Comparison of ENCODE assay signal across 28 cellular contexts in the genomic region with DNA sequence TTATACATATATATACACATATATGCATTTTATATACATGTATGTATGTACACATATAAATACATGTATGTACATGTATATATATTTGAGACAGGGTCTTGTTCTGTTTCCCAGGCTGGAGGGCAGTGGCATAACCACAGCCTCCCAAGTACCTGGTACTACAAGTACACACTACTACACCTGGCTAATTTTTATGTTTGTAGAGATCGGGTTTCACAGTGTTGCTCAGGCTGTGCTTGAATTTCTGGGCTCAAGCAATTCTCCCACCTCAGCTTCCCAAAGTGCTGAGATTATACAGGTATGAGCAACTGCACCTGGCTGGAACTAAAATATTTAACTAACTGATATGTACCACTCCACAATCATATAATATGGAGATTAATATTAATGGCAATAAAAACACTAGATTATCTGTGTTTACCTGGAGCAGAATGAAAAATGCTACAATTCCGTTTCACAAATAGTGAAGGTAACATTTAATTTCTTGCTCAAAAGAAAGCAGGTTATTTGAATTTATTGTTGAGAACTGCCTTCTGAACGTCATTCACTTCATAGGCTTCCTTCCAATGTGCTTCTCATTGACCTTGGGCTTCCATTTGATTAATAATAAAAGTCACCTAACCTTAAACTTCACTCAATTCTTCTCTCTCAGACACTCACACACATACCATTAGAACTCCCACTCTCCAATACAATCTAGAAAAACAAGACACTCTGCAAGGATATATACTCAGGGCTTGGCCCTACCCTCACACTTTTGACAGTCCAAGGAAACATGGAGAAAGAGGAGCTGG. TPM values are rescaled to one million over a fixed set of nuclear protein-coding genes. Genes with fewer than 3 reads are reported as not detected.
DNase-seq lines count a peak whose midpoint lies in the region; ATAC-seq, FAIRE-seq and TF ChIP-seq lines count a peak whose summit lies in the region.
"Had no signal": no experiment of that assay in that cellular context is flagged by ENCODE, and none has a peak within 500 bp of the region (broad histone marks: within the 10 kb centered on the region; RNA-seq: fewer than 3 reads in every experiment).

No MANE protein-coding gene starts in this region.

- H3K4me3 ChIP-seq in GM23338 = no peak overlapping the region
- no peak overlapping the region for H3K4me3 ChIP-seq in kidney (ENCODE audit: low read length in 2 of 2)
- H3K4me3 ChIP-seq in CD8-positive, alpha-beta memory T cell (ENCODE audit: low read length) = no peak overlapping the region
- H3K4me3 ChIP-seq: GM23248, heart left ventricle, SJSA1, thoracic aorta had no signal

- no peak overlapping the region for H3K27ac ChIP-seq in GM23338 (ENCODE audit: low read depth)
- peak overlapping the region; percentile 28 to 37 for H3K27ac ChIP-seq in kidney (ENCODE audit: low read depth in 2 of 2, low read length in 2 of 2)
- H3K27ac ChIP-seq in CD8-positive, alpha-beta memory T cell (ENCODE audit: low read depth, low read length) = no peak overlapping the region
- H3K27ac ChIP-seq: epithelial cell of prostate, GM23248, heart left ventricle, SJSA1, thoracic aorta, VCaP had no signal

- CTCF ChIA-PET in CD8-positive, alpha-beta memory T cell (lab: Charles Lee) = no interaction called here

- H3K4me1 Mint-ChIP-seq in GM23338 = no peaks in the 10 kb centered on the region; the same call in 2 of the 3 replicates
- no peaks in the 10 kb centered on the region for H3K4me1 Mint-ChIP-seq in CD8-positive, alpha-beta memory T cell
- H3K4me1 Mint-ChIP-seq in progenitor cell of endocrine pancreas (ENCODE audit: low read depth) = peaks cover 10% of the 10 kb centered on the region

- H3F3A ChIP-seq in GM23338 (replicated peaks; ENCODE audit: low read depth) = no peaks in the 10 kb centered on the region

- DNase-seq in GM23338 (ENCODE audit: low spot score) = no peak
- peak; percentile 3 to 12 for DNase-seq in NCI-H1930 (lab: John Stamatoyannopoulos, UW)
- peak; percentile 69 to 72 for DNase-seq in NCI-H526 (lab: John Stamatoyannopoulos, UW)
- no peak for DNase-seq in kidney
- no peak for DNase-seq in CD8-positive, alpha-beta memory T cell
- DNase-seq in activated CD4-positive, alpha-beta T cell treated with anti-CD3 and anti-CD28 coated beads for 4 hours = no peak
- no peak for DNase-seq in progenitor cell of endocrine pancreas (ENCODE audit: low spot score, unreplicated experiment)
- DNase-seq: activated CD4-positive, alpha-beta T cell treated with anti-CD3 and anti-CD28 coated beads, Interleukin-2, amount 50 U/mL, for 1 hour; activated naive CD8-positive, alpha-beta T cell treated with anti-CD3 and anti-CD28 coated beads for 36 hours; DND-41; GM23248; heart left ventricle; Karpas-422; mesendoderm; NCI-H1694; occipital lobe; stimulated activated CD4-positive, alpha-beta T cell treated with anti-CD3 and anti-CD28 coated beads, Interleukin-2, amount 100 ng/mL, for 48 hours; stimulated activated naive CD4-positive, alpha-beta T cell; T-helper 2 cell had no signal

- H4K20me1 ChIP-seq in GM23338 (replicated peaks; ENCODE audit: insufficient read depth) = no peaks in the 10 kb centered on the region

- H3K4me1 ChIP-seq in GM23338 (ENCODE audit: insufficient read depth) (no peaks in the 10 kb centered on the region), kidney (ENCODE audit: control insufficient read depth in 1 of 2, insufficient read depth in 1 of 2, low read depth in 1 of 2, low read length in 2 of 2) (peaks cover 0 to 5% of the 10 kb centered on the region in 2 donors)
- H3K4me1 ChIP-seq in CD8-positive, alpha-beta memory T cell (ENCODE audit: insufficient read depth, low read length) = no peaks in the 10 kb centered on the region
- H3K4me1 ChIP-seq: heart left ventricle, SJSA1 had no signal

- H3K9ac ChIP-seq in kidney (ENCODE audit: low read length in 2 of 2) = no peak overlapping the region
- H3K9ac ChIP-seq: GM23248 had no signal

- H3K4me3 Mint-ChIP-seq in GM23338 (no peak overlapping the region), progenitor cell of endocrine pancreas (ENCODE audit: low read depth) (no peak overlapping the region)
- H3K4me3 Mint-ChIP-seq in CD8-positive, alpha-beta memory T cell = no peak overlapping the region
- H3K4me3 Mint-ChIP-seq: activated naive CD8-positive, alpha-beta T cell treated with anti-CD3 and anti-CD28 coated beads for 36 hours; CD14-positive monocyte had no signal

- H3K9me3 Mint-ChIP-seq in GM23338 (no peaks in the 10 kb centered on the region), progenitor cell of endocrine pancreas (ENCODE audit: low read depth) (no peaks in the 10 kb centered on the region)
- H3K9me3 Mint-ChIP-seq in CD8-positive, alpha-beta memory T cell = no peaks in the 10 kb centered on the region
- H3K9me3 Mint-ChIP-seq: activated naive CD8-positive, alpha-beta T cell treated with anti-CD3 and anti-CD28 coated beads for 36 hours had no signal

- no peak overlapping the region for H3K4me2 ChIP-seq in GM23338

- TF ChIP-seq CTCF in GM23338 (conservative IDR thresholded peaks at IDR 0.05; ENCODE audit: low read depth in 2 of 2) (no peak), kidney (IDR thresholded peaks at IDR 0.05; ENCODE audit: borderline replicate concordance, extremely low read depth, insufficient read depth) (no peak), progenitor cell of endocrine pancreas (IDR thresholded peaks at IDR 0.05; ENCODE audit: unreplicated experiment) (no peak)

- no peaks in the 10 kb centered on the region for H3K36me3 Mint-ChIP-seq in GM23338 (ENCODE audit: low read depth)
- H3K36me3 Mint-ChIP-seq in CD8-positive, alpha-beta memory T cell = no peaks in the 10 kb centered on the region
- H3K36me3 Mint-ChIP-seq in progenitor cell of endocrine pancreas (ENCODE audit: insufficient read depth) = no peaks in the 10 kb centered on the region
- H3K36me3 Mint-ChIP-seq: activated naive CD8-positive, alpha-beta T cell treated with anti-CD3 and anti-CD28 coated beads for 36 hours; CD14-positive monocyte had no signal

- no peaks in the 10 kb centered on the region for H3K27me3 ChIP-seq in GM23338 (ENCODE audit: insufficient read depth)
- no peaks in the 10 kb centered on the region for H3K27me3 ChIP-seq in CD8-positive, alpha-beta memory T cell (ENCODE audit: insufficient read depth, low read length, poor library complexity, severe bottlenecking)
- H3K27me3 ChIP-seq: SJSA1 had no signal

- H3K27me3 Mint-ChIP-seq in GM23338 (ENCODE audit: insufficient read depth, low read depth, poor library complexity) (no peaks in the 10 kb centered on the region), progenitor cell of endocrine pancreas (peaks cover 17% of the 10 kb centered on the region)
- H3K27me3 Mint-ChIP-seq in CD8-positive, alpha-beta memory T cell = peaks cover 0 to 6% of the 10 kb centered on the region in 2 donors

- peak overlapping the region; percentile 60; the same call in 1 of the 2 replicates for H2AFZ ChIP-seq in GM23338
- H2AFZ ChIP-seq: GM23248 had no signal

- no peaks in the 10 kb centered on the region for H3K9me3 ChIP-seq in kidney (ENCODE audit: control insufficient read depth in 1 of 2, low read length in 2 of 2)
- H3K9me3 ChIP-seq in CD8-positive, alpha-beta memory T cell (ENCODE audit: low read length) = no peaks in the 10 kb centered on the region
- H3K9me3 ChIP-seq: heart left ventricle, SJSA1, thoracic aorta had no signal

- no peak for ATAC-seq in GM23338
- ATAC-seq: heart left ventricle, left lobe of liver had no signal

- 0 out of 2 replicates have a peak, but pooled peaks cover 3% of the 10 kb centered on the region for H3K9me2 ChIP-seq in GM23338 (ENCODE audit: insufficient read depth)

- POLR2A ChIA-PET in CD8-positive, alpha-beta memory T cell (lab: Charles Lee) = no interaction called here

- H3K27ac Mint-ChIP-seq in GM23338 (no peak overlapping the region), progenitor cell of endocrine pancreas (no peak overlapping the region)
- no peak overlapping the region for H3K27ac Mint-ChIP-seq in CD8-positive, alpha-beta memory T cell
- H3K27ac Mint-ChIP-seq: activated naive CD8-positive, alpha-beta T cell treated with anti-CD3 and anti-CD28 coated beads for 36 hours; CD14-positive monocyte had no signal

- intact Hi-C loops in kidney (cut with DNase I) = no loop called here

- no peaks in the 10 kb centered on the region for H3K79me2 ChIP-seq in GM23338 (replicated peaks; ENCODE audit: insufficient read depth)

- H3K36me3 ChIP-seq in GM23338 (ENCODE audit: insufficient read depth) (no peaks in the 10 kb centered on the region), kidney (ENCODE audit: control insufficient read depth in 1 of 2, insufficient read depth in 2 of 2, low read length in 2 of 2) (no peaks in the 10 kb centered on the region)
- H3K36me3 ChIP-seq in CD8-positive, alpha-beta memory T cell (ENCODE audit: insufficient read depth, low read length) = no peaks in the 10 kb centered on the region
- H3K36me3 ChIP-seq: heart left ventricle, SJSA1, thoracic aorta had no signal

- FAIRE-seq in kidney (lab: Jason Lieb, UNC) = no peak
- FAIRE-seq: GM12892, GM19239, RCC 7860 had no signal

TF ChIP-seq in GM23338, 12 proteins besides CTCF, POLR2A, EP300 and RAD21 (continues in another document):
- TF ChIP-seq ZNF114 (CRISPR knock-in tag; IDR thresholded peaks at IDR 0.05) = no peak
- TF ChIP-seq STAT1 (IDR thresholded peaks at IDR 0.05; ENCODE audit: unreplicated experiment) = no peak
- TF ChIP-seq NANOG (IDR thresholded peaks at IDR 0.05; ENCODE audit: borderline replicate concordance) = no peak
- TF ChIP-seq EZH2 (IDR thresholded peaks at IDR 0.05; ENCODE audit: low read depth, unreplicated experiment) = no peak
- TF ChIP-seq JUNB (IDR thresholded peaks at IDR 0.05; ENCODE audit: unreplicated experiment) = no peak
- no peak for TF ChIP-seq ZNF331 (CRISPR knock-in tag; IDR thresholded peaks at IDR 0.05; ENCODE audit: low read depth)

RNA-seq across cellular contexts. Expression of gene PTGER3, which starts 57.0 kb away (rescaled TPM):
- 1.6 and 4.5 TPM in 2 replicates for total RNA-seq in GM23338 (2014; rRNA removed; shearing (Covaris generic))
- polyA plus RNA-seq in GM23338 (2016; fragmentation: Nextera tagmentation; extraction: Ambion mirVana) (0.28 and 0.45 TPM in 2 replicates), kidney (ENCODE audit: insufficient read depth, low read depth, low replicate concordance) (102 TPM)
- total RNA-seq in kidney (9.0 TPM), progenitor cell of endocrine pancreas (3.0 and 3.1 TPM in 2 replicates)
- total RNA-seq in CD8-positive, alpha-beta memory T cell = not detected
- not detected for polyA plus RNA-seq in CD8-positive, alpha-beta memory T cell
- total RNA-seq: activated naive CD8-positive, alpha-beta T cell treated with anti-CD3 and anti-CD28 coated beads for 36 hours had no signal

Comparison
In these comparisons a context has a peak if more than half of its experiments do, and no peak if none do; other contexts are left out.
1. DNase-seq: peak in NCI-H1930 (2 of 2) and NCI-H526 (2 of 2); none in GM23338 (single experiment), kidney (single experiment), CD8-positive, alpha-beta memory T cell (0 of 5), activated CD4-positive, alpha-beta T cell treated with anti-CD3 and anti-CD28 coated beads for 4 hours (0 of 2) and progenitor cell of endocrine pancreas (single experiment).
2. H3K27ac ChIP-seq: peak in kidney (2 of 2); none in GM23338 (single experiment) and CD8-positive, alpha-beta memory T cell (single experiment).